In genomic region chr2:239260546-239261327, GRCh38 we compare ENCODE assay signal across 1 cellular context.
TF ChIP-seq lines count a peak whose summit lies in the region.

No MANE protein-coding gene starts in this region.

TF ChIP-seq in H1, 55 proteins besides CTCF, POLR2A, EP300 and RAD21 (continued from another document):
- no peak for TF ChIP-seq SIRT6 (IDR thresholded peaks at IDR 0.05; ENCODE audit: low read length)
- no peak for TF ChIP-seq BRCA1 (IDR thresholded peaks at IDR 0.05; ENCODE audit: low read depth, low read length)
- TF ChIP-seq PHF8 (conservative IDR thresholded peaks at IDR 0.05; ENCODE audit: low read depth, low read length) = no peak
- no peak for TF ChIP-seq JUND (IDR thresholded peaks at IDR 0.05; ENCODE audit: low read length)
- no peak for TF ChIP-seq KDM1A (IDR thresholded peaks at IDR 0.05; ENCODE audit: borderline replicate concordance, low read length)
- TF ChIP-seq NRF1 (IDR thresholded peaks at IDR 0.05; ENCODE audit: low read depth, low read length) = no peak
- TF ChIP-seq RBBP5 (IDR thresholded peaks at IDR 0.05; ENCODE audit: borderline replicate concordance, low read depth, low read length) = no peak
